Comparison of ENCODE assay signal across 35 cellular contexts in genomic region chr6:49743427-49743826, GRCh38. TPM values are rescaled to one million over a fixed set of nuclear protein-coding genes. Genes with fewer than 3 reads are reported as not detected.
"Had no signal": no experiment of that assay in that cellular context is flagged by ENCODE, and none has a peak within 500 bp of the region (broad histone marks: within the 10 kb centered on the region; RNA-seq: fewer than 3 reads in every experiment).

No MANE protein-coding gene starts in this region.

- ATAC-seq: left cardiac atrium; left lobe of liver; left ventricle myocardium superior; lower lobe of right lung; naive thymus-derived CD8-positive, alpha-beta T cell; right lobe of liver; stimulated activated memory B cell treated with anti-CD40 and anti-IgM and Interleukin-4, amounts not matched to agents 10 μg/mL and 1 μg/mL and 100 μg/mL, for 72 hours; stimulated activated naive CD8-positive, alpha-beta T cell treated with anti-CD3 and anti-CD28 coated beads, Interleukin-15, amount 100 ng/mL, for 72 hours had no signal

- DNase-seq: hippocampal formation; kidney glomerular epithelial cell; left cardiac atrium; left ventricle myocardium superior; lower lobe of right lung; mammary epithelial cell; mesenchymal stem cell; naive thymus-derived CD8-positive, alpha-beta T cell; ovary; right lobe of liver; stimulated activated CD4-positive, alpha-beta T cell treated with anti-CD3 and anti-CD28 coated beads, Interleukin-1b, Interleukin-23, amount 100 ng/mL, for 48 hours; stimulated activated CD4-positive, alpha-beta T cell treated with anti-CD3 and anti-CD28 coated beads, Interleukin-2, amount 100 ng/mL, for 48 hours; stimulated activated CD4-positive, alpha-beta T cell treated with anti-CD3 and anti-CD28 coated beads, Interleukin-4, amount 100 ng/mL, for 4 hours; stimulated activated CD8-positive, alpha-beta memory T cell treated with anti-CD3 and anti-CD28 coated beads, Interleukin-4, amount 100 ng/mL, for 48 hours; stimulated activated naive CD4-positive, alpha-beta T cell treated with Interleukin-2 at 50 U/mL for 16 hours; stimulated activated naive CD8-positive, alpha-beta T cell treated with anti-CD3 and anti-CD28 coated beads, Interleukin-15, amount 100 ng/mL, for 72 hours; substantia nigra; upper lobe of left lung had no signal

- FAIRE-seq: keratinocyte had no signal

- H3K9me3 ChIP-seq: lower lobe of right lung, ovary, right atrium auricular region, right lobe of liver, tibial nerve, upper lobe of left lung, vagina had no signal

- H3K27me3 ChIP-seq: ovary, right atrium auricular region, right lobe of liver, tibial nerve, upper lobe of left lung, vagina had no signal

- H3K4me2 ChIP-seq: smooth muscle cell had no signal

- H3K36me3 ChIP-seq: lower lobe of right lung, ovary, right atrium auricular region, right lobe of liver, tibial nerve, upper lobe of left lung, vagina had no signal

- H3K4me3 ChIP-seq: lower lobe of right lung, ovary, right atrium auricular region, right lobe of liver, smooth muscle cell, tibial nerve, upper lobe of left lung, vagina had no signal

- H3K27ac ChIP-seq: lower lobe of right lung, ovary, right atrium auricular region, right lobe of liver, tibial nerve, upper lobe of left lung, vagina had no signal

- H3K4me1 ChIP-seq: lower lobe of right lung, right atrium auricular region, right lobe of liver, tibial nerve, upper lobe of left lung, vagina had no signal

RNA-seq across cellular contexts. Expression of gene CRISP3, which starts 0.8 kb away (rescaled TPM):
- total RNA-seq: left cardiac atrium; left ventricle myocardium superior; mammary epithelial cell; naive thymus-derived CD8-positive, alpha-beta T cell; neural crest cell; omental fat pad; progenitor cell of endocrine pancreas; pulmonary artery endothelial cell; renal cortical epithelial cell; right atrium auricular region; skeletal muscle tissue; temporal lobe; tibial nerve had no signal
- polyA plus RNA-seq: mammary epithelial cell; naive thymus-derived CD8-positive, alpha-beta T cell; smooth muscle cell had no signal

RNA-seq across cellular contexts. Expression of gene CRISP2, which starts 30.1 kb away (rescaled TPM):
- total RNA-seq: left cardiac atrium; left lobe of liver; left ventricle myocardium superior; mammary epithelial cell; naive thymus-derived CD8-positive, alpha-beta T cell; neural crest cell; omental fat pad; progenitor cell of endocrine pancreas; pulmonary artery endothelial cell; right atrium auricular region; right lobe of liver; skeletal muscle tissue; smooth muscle cell; tibial nerve; urinary bladder; vagina had no signal
- polyA plus RNA-seq: keratinocyte; mammary epithelial cell; naive thymus-derived CD8-positive, alpha-beta T cell; smooth muscle cell; urinary bladder had no signal

RNA-seq across cellular contexts. Expression of gene PGK2, which starts 43.7 kb away (rescaled TPM):
- total RNA-seq: left cardiac atrium; left lobe of liver; left ventricle myocardium superior; lower lobe of right lung; mammary epithelial cell; mucosa of gallbladder; naive thymus-derived CD8-positive, alpha-beta T cell; neural crest cell; omental fat pad; ovary; progenitor cell of endocrine pancreas; pulmonary artery endothelial cell; renal cortical epithelial cell; right atrium auricular region; right lobe of liver; skeletal muscle tissue; temporal lobe; tibial nerve; upper lobe of left lung; urinary bladder; vagina had no signal
- polyA plus RNA-seq: keratinocyte; mammary epithelial cell; naive thymus-derived CD8-positive, alpha-beta T cell; ovary; smooth muscle cell; thymus; urinary bladder had no signal
